1 cellular context compared by ENCODE assay signal in the genomic region with DNA sequence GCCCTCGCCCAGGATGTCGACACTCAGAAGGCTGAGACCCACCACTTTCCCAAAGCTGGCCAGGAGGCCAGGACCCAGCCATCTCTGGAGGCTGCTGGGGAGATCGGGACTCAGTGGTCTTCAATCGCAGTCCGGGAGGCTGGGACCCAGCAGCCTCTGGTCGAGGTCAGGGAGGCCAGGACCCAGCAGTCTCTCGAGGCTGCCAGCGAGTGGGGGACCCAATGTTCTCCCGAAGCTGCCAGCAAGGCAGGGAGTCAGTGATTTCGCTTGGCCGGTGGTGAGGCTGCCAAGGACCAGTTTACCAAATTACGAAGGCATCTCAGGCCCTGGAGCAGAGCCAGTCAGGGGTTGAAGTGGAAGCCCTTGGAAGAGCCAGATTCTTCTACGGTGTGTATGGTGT.
TF ChIP-seq lines count a peak whose summit lies in the region.

No MANE protein-coding gene starts in this region.

TF ChIP-seq in H1, 55 proteins besides CTCF, POLR2A, EP300 and RAD21:
- TF ChIP-seq TEAD4 (IDR thresholded peaks at IDR 0.05; ENCODE audit: low read depth, low read length) (no peak), POLR2AphosphoS5 (IDR thresholded peaks at IDR 0.05; ENCODE audit: low read depth, low read length) (no peak), RXRA (IDR thresholded peaks at IDR 0.05; ENCODE audit: insufficient read depth, low read depth, low read length) (no peak), POU5F1 (IDR thresholded peaks at IDR 0.05; ENCODE audit: low read depth, low read length) (no peak), BACH1 (IDR thresholded peaks at IDR 0.05; ENCODE audit: low read length) (no peak), TAF1 (IDR thresholded peaks at IDR 0.05; ENCODE audit: low read depth, low read length) (no peak), EZH2 (IDR thresholded peaks at IDR 0.05; ENCODE audit: low read depth, low read length, severe bottlenecking) (no peak), SP1 (IDR thresholded peaks at IDR 0.05; ENCODE audit: low read depth, low read length) (no peak)
- TF ChIP-seq, protein P1, sequence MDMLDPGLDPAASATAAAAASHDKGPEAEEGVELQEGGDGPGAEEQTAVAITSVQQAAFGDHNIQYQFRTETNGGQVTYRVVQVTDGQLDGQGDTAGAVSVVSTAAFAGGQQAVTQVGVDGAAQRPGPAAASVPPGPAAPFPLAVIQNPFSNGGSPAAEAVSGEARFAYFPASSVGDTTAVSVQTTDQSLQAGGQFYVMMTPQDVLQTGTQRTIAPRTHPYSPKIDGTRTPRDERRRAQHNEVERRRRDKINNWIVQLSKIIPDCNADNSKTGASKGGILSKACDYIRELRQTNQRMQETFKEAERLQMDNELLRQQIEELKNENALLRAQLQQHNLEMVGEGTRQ (IDR thresholded peaks at IDR 0.05; ENCODE audit: low read length): no peak
- TF ChIP-seq, protein P2, sequence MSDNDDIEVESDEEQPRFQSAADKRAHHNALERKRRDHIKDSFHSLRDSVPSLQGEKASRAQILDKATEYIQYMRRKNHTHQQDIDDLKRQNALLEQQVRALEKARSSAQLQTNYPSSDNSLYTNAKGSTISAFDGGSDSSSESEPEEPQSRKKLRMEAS (IDR thresholded peaks at IDR 0.05): no peak
